In genomic region chr10:123044391-123044790, GRCh38 we compare ENCODE assay signal across 11 cellular contexts. TPM values are rescaled to one million over a fixed set of nuclear protein-coding genes. Genes with fewer than 3 reads are reported as not detected.
DNase-seq lines count a peak whose midpoint lies in the region; TF ChIP-seq lines count a peak whose summit lies in the region.
"Had no signal": no experiment of that assay in that cellular context is flagged by ENCODE, and none has a peak within 500 bp of the region (broad histone marks: within the 10 kb centered on the region; RNA-seq: fewer than 3 reads in every experiment).

No MANE protein-coding gene starts in this region.

- intact Hi-C loops in dorsolateral prefrontal cortex (cut with DNase I): loop anchor here (5.0 to 10.0 kb wide), 3 partner anchors 88 to 518 kb away; no protein-coding TSS in a partner anchor

- TF ChIP-seq CTCF in dorsolateral prefrontal cortex (IDR thresholded peaks at IDR 0.05 in 54 of 56, conservative IDR thresholded peaks at IDR 0.05 in 2 of 56; ENCODE audit: low read depth in 1 of 56, partially characterized antibody in 56 of 56): peak in 44 of 56 donors; percentile 15 to 65 (median 40)
- TF ChIP-seq CTCF in smooth muscle cell (IDR thresholded peaks at IDR 0.05; ENCODE audit: borderline replicate concordance, insufficient read depth, poor library complexity, severe bottlenecking): peak; percentile 26

- no peak overlapping the region for H3K4me2 ChIP-seq in smooth muscle cell
- H3K4me2 ChIP-seq: BLaER1 had no signal

- H2AFZ ChIP-seq in smooth muscle cell (ENCODE audit: low read depth): no peak overlapping the region

- no peaks in the 10 kb centered on the region for H4K20me1 ChIP-seq in smooth muscle cell (ENCODE audit: low read depth)
- H4K20me1 ChIP-seq: BLaER1 had no signal

- no peaks in the 10 kb centered on the region for H3K9me3 ChIP-seq in smooth muscle cell (replicated peaks; ENCODE audit: low read depth)
- H3K9me3 ChIP-seq: BLaER1 had no signal

- H3K4me1 ChIP-seq in smooth muscle cell (ENCODE audit: low read depth): no peaks in the 10 kb centered on the region

- H3K27ac ChIP-seq in dorsolateral prefrontal cortex: peak overlapping the region in 33 of 59 donors; percentile 0 to 75 (median 36)
- no peak overlapping the region for H3K27ac ChIP-seq in smooth muscle cell (ENCODE audit: low read depth)
- H3K27ac ChIP-seq: BLaER1 had no signal

- no peaks in the 10 kb centered on the region for H3K36me3 ChIP-seq in smooth muscle cell (ENCODE audit: low read depth)

- H3K9ac ChIP-seq in smooth muscle cell (ENCODE audit: low read depth): no peak overlapping the region
- H3K9ac ChIP-seq: BLaER1 had no signal

- no peaks in the 10 kb centered on the region for H3K27me3 ChIP-seq in dorsolateral prefrontal cortex
- H3K27me3 ChIP-seq in smooth muscle cell (ENCODE audit: low read depth): no peaks in the 10 kb centered on the region
- H3K27me3 ChIP-seq: BLaER1 had no signal

- WGBS in smooth muscle cell (ENCODE audit: low lambda C conversion rate): 96% methylated on average over 2 of the region's 2 CpGs

- H3K79me2 ChIP-seq in smooth muscle cell (ENCODE audit: low read depth): no peaks in the 10 kb centered on the region

- no peak overlapping the region for H3K4me3 ChIP-seq in dorsolateral prefrontal cortex
- H3K4me3 ChIP-seq in smooth muscle cell: no peak overlapping the region
- H3K4me3 ChIP-seq: BLaER1 had no signal

- H3F3A ChIP-seq in smooth muscle cell (ENCODE audit: low read depth): no peaks in the 10 kb centered on the region

- DNase-seq in NOMO-1 treated with DMSO at 0.1 percent for 48 hours (lab: John Stamatoyannopoulos, UW; ENCODE audit: unreplicated experiment) (peak; percentile 2), NOMO-1 treated with dmso at 0.1 percent for 144 hours (lab: John Stamatoyannopoulos, UW; ENCODE audit: unreplicated experiment) (no peak), NCI-H2171 (lab: John Stamatoyannopoulos, UW) (peak; percentile 7), dorsolateral prefrontal cortex (no peak), smooth muscle cell (lab: John Stamatoyannopoulos, UW; ENCODE audit: unreplicated experiment) (no peak), GOT3 (lab: John Stamatoyannopoulos, UW) (no peak), 8988T (no peak), UCSD-AML1 (lab: John Stamatoyannopoulos, UW; ENCODE audit: unreplicated experiment) (no peak)
- DNase-seq: activated B cell treated with CpG ODN at 0.5 μM for 24 hours, NCI-H1048 had no signal

RNA-seq across cellular contexts. Expression of gene ACADSB, which starts 35.6 kb away (rescaled TPM):
- total RNA-seq in dorsolateral prefrontal cortex (10 to 100 TPM; 16.7 to 59.4 (median 42.6) TPM), smooth muscle cell (3.2 and 3.6 TPM in 2 replicates)
- 2.9 and 6.1 TPM in 2 replicates for polyA plus RNA-seq in smooth muscle cell

RNA-seq across cellular contexts. Expression of gene IKZF5, which starts 35.8 kb away (rescaled TPM):
- total RNA-seq in dorsolateral prefrontal cortex (10 to 100 TPM; 18.6 to 44.3 (median 28.3) TPM), smooth muscle cell (6.2 and 6.6 TPM in 2 replicates)
- 5.6 and 7.3 TPM in 2 replicates for polyA plus RNA-seq in smooth muscle cell

Comparison
In these comparisons a context has a peak if more than half of its experiments do, and no peak if none do; other contexts are left out.
1. DNase-seq: peak in NOMO-1 treated with DMSO at 0.1 percent for 48 hours (single experiment) and NCI-H2171 (single experiment); none in NOMO-1 treated with dmso at 0.1 percent for 144 hours (single experiment), dorsolateral prefrontal cortex (0 of 10), smooth muscle cell (single experiment), GOT3 (single experiment), 8988T (single experiment) and UCSD-AML1 (single experiment).